In genomic region chr3:177934001-177934891, GRCh38 we compare ENCODE assay signal across 11 cellular contexts.
DNase-seq lines count a peak whose midpoint lies in the region; ATAC-seq and TF ChIP-seq lines count a peak whose summit lies in the region.
"Had no signal": no experiment of that assay in that cellular context is flagged by ENCODE, and none has a peak within 500 bp of the region (broad histone marks: within the 10 kb centered on the region; RNA-seq: fewer than 3 reads in every experiment).

No MANE protein-coding gene starts in this region.

- ATAC-seq in GM23338 (no peak), SK-N-SH treated with all-trans-retinoic acid at 6 μM for 48 hours (peak; percentile 78), GM21723 (IDR thresholded peaks at IDR 0.05; ENCODE audit: unreplicated experiment) (no peak), GM18868 (IDR thresholded peaks at IDR 0.05; ENCODE audit: unreplicated experiment) (no peak)
- ATAC-seq: esophagus mucosa had no signal

- H3K27me3 Mint-ChIP-seq in GM23338 (ENCODE audit: insufficient read depth, low read depth, poor library complexity): peaks cover 3% of the 10 kb centered on the region

- intact Hi-C loops in sigmoid colon (cut with DNase I): no loop called here

- no peaks in the 10 kb centered on the region for H3K9me3 Mint-ChIP-seq in GM23338
- H3K9me3 Mint-ChIP-seq: neural progenitor cell had no signal

- no peak for TF ChIP-seq POLR2A in sigmoid colon (IDR thresholded peaks at IDR 0.05)

- H3K4me1 Mint-ChIP-seq in GM23338: peaks cover 7% of the 10 kb centered on the region; the same call in 2 of the 3 replicates

- TF ChIP-seq EP300 in sigmoid colon (IDR thresholded peaks at IDR 0.05): no peak

- H3K9me2 ChIP-seq in GM23338 (ENCODE audit: insufficient read depth): 0 out of 2 replicates have a peak, but pooled peaks cover 3% of the 10 kb centered on the region
- no peaks in the 10 kb centered on the region for H3K9me2 ChIP-seq in hepatocyte (replicated peaks; ENCODE audit: insufficient read depth)

- H3K27me3 ChIP-seq in GM23338 (ENCODE audit: insufficient read depth): no peaks in the 10 kb centered on the region
- no peaks in the 10 kb centered on the region for H3K27me3 ChIP-seq in hepatocyte
- H3K27me3 ChIP-seq in sigmoid colon: no peaks in the 10 kb centered on the region
- H3K27me3 ChIP-seq: neural progenitor cell had no signal

- DNase-seq in GM23338 (ENCODE audit: low spot score): peak; percentile 6
- DNase-seq in hepatocyte (ENCODE audit: low spot score): peak; percentile 41
- DNase-seq in sigmoid colon: peak; percentile 68
- no peak for DNase-seq in NCI-H2029 (lab: John Stamatoyannopoulos, UW)
- DNase-seq: activated gamma-delta T cell treated with Interleukin-2 at 50 U/mL for 16 hours, T-helper 9 cell had no signal

- no peaks in the 10 kb centered on the region for H3F3A ChIP-seq in GM23338 (replicated peaks; ENCODE audit: low read depth)

- no peak for TF ChIP-seq CTCF in GM23338 (conservative IDR thresholded peaks at IDR 0.05; ENCODE audit: low read depth in 2 of 2)
- no peak for TF ChIP-seq CTCF in hepatocyte (IDR thresholded peaks at IDR 0.05; ENCODE audit: poor library complexity)
- TF ChIP-seq CTCF in sigmoid colon (IDR thresholded peaks at IDR 0.05): no peak

- H3K36me3 ChIP-seq in GM23338 (ENCODE audit: insufficient read depth): no peaks in the 10 kb centered on the region
- H3K36me3 ChIP-seq in hepatocyte (replicated peaks; ENCODE audit: insufficient read depth, low read depth): no peaks in the 10 kb centered on the region
- H3K36me3 ChIP-seq in sigmoid colon: no peaks in the 10 kb centered on the region
- H3K36me3 ChIP-seq: neural progenitor cell had no signal

- no peaks in the 10 kb centered on the region for H3K79me2 ChIP-seq in GM23338 (replicated peaks; ENCODE audit: insufficient read depth)
- no peaks in the 10 kb centered on the region for H3K79me2 ChIP-seq in hepatocyte

- H3K4me2 ChIP-seq in GM23338 (no peak overlapping the region), hepatocyte (peak overlapping the region; percentile 9)
- H3K4me2 ChIP-seq: neural progenitor cell had no signal

- 55% methylated on average over 10 of the region's 10 CpGs for WGBS in hepatocyte (ENCODE audit: low lambda C conversion rate, missing lambda C conversion rate)
- WGBS in sigmoid colon, 2 donors: 89 to 92% methylated on average over 10 of the region's 10 CpGs

- H3K36me3 Mint-ChIP-seq in GM23338 (ENCODE audit: low read depth): no peaks in the 10 kb centered on the region
- H3K36me3 Mint-ChIP-seq: neural progenitor cell had no signal

- no peak overlapping the region for H2AFZ ChIP-seq in GM23338
- H2AFZ ChIP-seq in hepatocyte: no peak overlapping the region
- H2AFZ ChIP-seq: neural progenitor cell had no signal

- H3K27ac Mint-ChIP-seq in GM23338: no peak overlapping the region
- H3K27ac Mint-ChIP-seq: neural progenitor cell had no signal

- no peaks in the 10 kb centered on the region for H3K9me3 ChIP-seq in hepatocyte (ENCODE audit: low read depth)
- H3K9me3 ChIP-seq in sigmoid colon: no peaks in the 10 kb centered on the region

- no peaks in the 10 kb centered on the region for H3K4me1 ChIP-seq in GM23338 (ENCODE audit: insufficient read depth)
- peaks cover 18% of the 10 kb centered on the region for H3K4me1 ChIP-seq in hepatocyte (ENCODE audit: insufficient read depth)
- H3K4me1 ChIP-seq in sigmoid colon: no peaks in the 10 kb centered on the region
- H3K4me1 ChIP-seq: neural progenitor cell had no signal

- H3K27ac ChIP-seq in GM23338 (ENCODE audit: low read depth) (no peak overlapping the region), hepatocyte (no peak overlapping the region), sigmoid colon (peak overlapping the region in 1 of 4 donors; percentile 9)
- H3K27ac ChIP-seq: neural progenitor cell had no signal

- H4K20me1 ChIP-seq in GM23338 (replicated peaks; ENCODE audit: insufficient read depth) (no peaks in the 10 kb centered on the region), hepatocyte (ENCODE audit: insufficient read depth, poor library complexity, severe bottlenecking) (no peaks in the 10 kb centered on the region)

- no peak overlapping the region for H3K4me3 Mint-ChIP-seq in GM23338
- H3K4me3 Mint-ChIP-seq: neural progenitor cell had no signal

- H3K4me3 ChIP-seq in GM23338 (no peak overlapping the region), hepatocyte (no peak overlapping the region), sigmoid colon (no peak overlapping the region)
- H3K4me3 ChIP-seq: neural progenitor cell had no signal

TF ChIP-seq in GM23338, 12 proteins besides CTCF, POLR2A, EP300 and RAD21 (continues in another document):
- no peak for TF ChIP-seq STAT1 (IDR thresholded peaks at IDR 0.05; ENCODE audit: unreplicated experiment)
- TF ChIP-seq REST (IDR thresholded peaks at IDR 0.05; ENCODE audit: unreplicated experiment): no peak
- TF ChIP-seq EZH2phosphoT487 (IDR thresholded peaks at IDR 0.05; ENCODE audit: unreplicated experiment): no peak
- no peak for TF ChIP-seq JUNB (IDR thresholded peaks at IDR 0.05; ENCODE audit: unreplicated experiment)
- no peak for TF ChIP-seq ZNF114 (CRISPR knock-in tag; IDR thresholded peaks at IDR 0.05)
- no peak for TF ChIP-seq NANOG (IDR thresholded peaks at IDR 0.05; ENCODE audit: borderline replicate concordance)
- TF ChIP-seq ZNF331 (CRISPR knock-in tag; IDR thresholded peaks at IDR 0.05; ENCODE audit: low read depth): no peak

TF ChIP-seq in SK-N-SH treated with all-trans-retinoic acid at 6 μM for 48 hours, 23 proteins besides CTCF, POLR2A, EP300 and RAD21 (continues in another document):
- TF ChIP-seq ESRRG (CRISPR knock-in tag; IDR thresholded peaks at IDR 0.05) (no peak), PPARA (CRISPR knock-in tag; IDR thresholded peaks at IDR 0.05; ENCODE audit: borderline replicate concordance) (no peak), ISL1 (CRISPR knock-in tag; IDR thresholded peaks at IDR 0.05) (peak; percentile 72), TCF4 (CRISPR knock-in tag; IDR thresholded peaks at IDR 0.05; ENCODE audit: borderline replicate concordance) (0 out of 2 replicates have a peak, but pooled peaks have one; percentile 14), PATZ1 (CRISPR knock-in tag; IDR thresholded peaks at IDR 0.05; ENCODE audit: borderline replicate concordance) (no peak), TOX (CRISPR knock-in tag; IDR thresholded peaks at IDR 0.05; ENCODE audit: borderline replicate concordance) (no peak), ZC3H10 (CRISPR knock-in tag; IDR thresholded peaks at IDR 0.05) (no peak), ARNTL (CRISPR knock-in tag; IDR thresholded peaks at IDR 0.05; ENCODE audit: borderline replicate concordance, low read depth) (no peak), TSHZ2 (CRISPR knock-in tag; IDR thresholded peaks at IDR 0.05) (0 out of 2 replicates have a peak, but pooled peaks have one; percentile 25), CSRNP3 (CRISPR knock-in tag; IDR thresholded peaks at IDR 0.05) (no peak), ZNF8 (CRISPR knock-in tag; IDR thresholded peaks at IDR 0.05) (no peak; the same call in 1 of the 2 replicates)
